In the genomic region with DNA sequence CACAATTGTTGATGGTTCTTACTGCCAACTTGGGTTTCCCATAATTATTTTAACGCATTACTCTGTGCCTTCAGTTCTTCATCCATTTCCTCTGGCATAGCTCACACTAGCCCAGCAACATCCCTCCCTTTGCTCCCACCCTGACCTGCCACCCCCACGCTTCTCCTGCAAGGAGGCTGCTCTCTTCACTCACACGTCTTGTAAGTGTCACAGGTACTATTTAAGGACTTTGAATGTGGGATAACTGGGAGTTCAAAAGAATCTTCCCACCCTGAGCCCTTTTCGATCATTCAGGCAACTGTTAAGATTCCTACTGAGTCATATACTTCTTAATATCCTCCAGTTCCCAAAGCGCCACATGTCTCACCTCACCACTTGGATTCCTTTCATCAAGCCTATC, we compare ENCODE assay signal across 8 cellular contexts.
"Had no signal": no experiment of that assay in that cellular context is flagged by ENCODE, and none has a peak within 500 bp of the region (broad histone marks: within the 10 kb centered on the region; RNA-seq: fewer than 3 reads in every experiment).

No MANE protein-coding gene starts in this region.

- ATAC-seq: HCT116, HepG2 had no signal

- DNase-seq: GM23248, GOT3, H7, HFFc6, KBM-7 had no signal

- H3K9me3 Mint-ChIP-seq: HFFc6 had no signal

- H3K27ac Mint-ChIP-seq: HFFc6, IgD-negative memory B cell had no signal

- H3K4me3 Mint-ChIP-seq: HFFc6, IgD-negative memory B cell had no signal
